Comparison of ENCODE assay signal across 13 cellular contexts in the genomic region with DNA sequence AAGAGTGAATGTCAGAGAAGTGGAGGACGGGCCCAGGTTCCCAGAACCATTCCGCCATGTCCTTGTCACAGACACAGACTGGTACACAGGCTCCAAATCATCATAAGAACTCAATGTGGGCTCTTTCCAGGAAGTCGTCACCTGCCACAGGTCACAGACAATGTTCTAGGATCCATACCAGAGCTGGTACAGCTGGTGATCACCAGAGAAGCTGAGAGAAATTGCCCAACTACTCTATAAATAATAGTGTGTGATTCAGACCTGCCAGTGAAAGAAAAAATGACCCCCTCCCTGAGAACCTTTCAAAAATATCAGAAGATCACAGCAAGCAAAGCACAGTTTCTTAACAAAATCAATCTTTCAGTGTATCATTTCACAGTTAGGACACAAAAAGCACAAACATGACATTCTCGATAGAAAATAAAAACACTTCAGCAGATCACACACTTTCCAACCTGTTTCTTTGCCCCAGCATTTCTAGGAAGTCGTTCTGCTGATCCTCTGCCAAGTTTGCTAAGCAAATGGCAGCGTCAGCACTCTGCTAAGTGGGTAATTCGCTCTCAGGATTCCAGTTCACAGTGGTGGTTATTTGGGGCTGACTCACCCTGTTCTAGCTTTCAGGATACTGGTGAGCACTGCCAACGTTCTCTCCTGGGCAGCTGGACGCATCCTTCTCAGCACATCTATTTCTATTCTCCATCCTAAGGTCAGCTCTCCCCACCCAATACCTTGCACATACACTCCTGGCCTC.
A peak's percentile ranks its signal among the peaks of the same experiment; 100 is the strongest.
DNase-seq lines count a peak whose midpoint lies in the region; ATAC-seq and TF ChIP-seq lines count a peak whose summit lies in the region.
"Had no signal": no experiment of that assay in that cellular context is flagged by ENCODE, and none has a peak within 500 bp of the region (broad histone marks: within the 10 kb centered on the region; RNA-seq: fewer than 3 reads in every experiment).

No MANE protein-coding gene starts in this region.

- H3K27me3 Mint-ChIP-seq in MCF 10A (ENCODE audit: insufficient read depth, unreplicated experiment) = no peaks in the 10 kb centered on the region

- H3K4me1 Mint-ChIP-seq in MCF 10A (ENCODE audit: insufficient read depth, unreplicated experiment) = peaks cover 23% of the 10 kb centered on the region

- intact Hi-C loops in MCF 10A (cut with micrococcal nuclease) = no loop called here
- intact Hi-C loops in mammary epithelial cell (cut with micrococcal nuclease) = no loop called here
- intact Hi-C loops in uterus (cut with DNase I; ENCODE audit: low total_unique reads) = no loop called here

- H3K79me2 ChIP-seq in mammary epithelial cell (ENCODE audit: insufficient read depth, low read length) = no peaks in the 10 kb centered on the region

- in situ Hi-C loops in mammary epithelial cell (cut with MboI; ENCODE audit: low sequenced_read_pairs in 2 of 2) = no loop called here

- H3K4me3 ChIP-seq in mammary epithelial cell (replicated peaks in 1 of 3; ENCODE audit: insufficient read depth in 1 of 3, low read depth in 2 of 3, low read length in 3 of 3) (no peak overlapping the region), uterus (no peak overlapping the region)
- H3K4me3 ChIP-seq: tibial nerve had no signal

- H3K36me3 ChIP-seq in mammary epithelial cell (ENCODE audit: insufficient read depth, low read length) (no peaks in the 10 kb centered on the region), uterus (no peaks in the 10 kb centered on the region)
- H3K36me3 ChIP-seq: tibial nerve had no signal

- H3K27ac Mint-ChIP-seq in MCF 10A (ENCODE audit: low read depth, unreplicated experiment) = peak overlapping the region; percentile 24

- BruUV-seq in MCF 10A (replicated peaks; lab: Mats Ljungman, UMichigan) (no TSS peak), mammary epithelial cell (replicated peaks; lab: Mats Ljungman, UMichigan) (no TSS peak)

- ATAC-seq in left lobe of liver = peak; percentile 29

- no peak for TF ChIP-seq POLR2A in uterus (IDR thresholded peaks at IDR 0.05)

- no peaks in the 10 kb centered on the region for H3K36me3 Mint-ChIP-seq in MCF 10A (ENCODE audit: insufficient read depth, unreplicated experiment)

- H3K9me3 ChIP-seq in mammary epithelial cell (replicated peaks; ENCODE audit: insufficient read depth, low read length) = peaks cover 13% of the 10 kb centered on the region
- no peaks in the 10 kb centered on the region for H3K9me3 ChIP-seq in uterus
- H3K9me3 ChIP-seq: tibial nerve had no signal

- DNase-seq in MCF 10A (ENCODE audit: unreplicated experiment) (peak; percentile 87), mammary epithelial cell (no peak), RKO (ENCODE audit: low spot score) (peak; percentile 28), left lobe of liver (ENCODE audit: low spot score) (peak; percentile 23), uterus (peak; percentile 30 to 49), NCI-H526 (lab: John Stamatoyannopoulos, UW) (no peak), NCI-H2081 treated with DMSO at 0.1 percent for 48 hours (lab: John Stamatoyannopoulos, UW) (no peak)
- no peak for DNase-seq in activated CD4-positive, CD25-positive, alpha-beta regulatory T cell treated with anti-CD3 and anti-CD28 coated beads, Interleukin-2, amount 50 U/mL, for 72 hours
- DNase-seq: activated CD4-positive, alpha-beta T cell treated with anti-CD3 and anti-CD28 coated beads for 48 hours; activated gamma-delta T cell; GDM1; NCI-H524 had no signal

- CTCF ChIA-PET in MCF 10A (lab: Yijun Ruan, JAX) = interaction anchor here (0.6 to 1.2 kb wide), 4 partner anchors 34 to 382 kb away, joined by 3 to 6 read pairs (median 6); no protein-coding TSS in a partner anchor
- CTCF ChIA-PET in mammary epithelial cell (lab: Charles Lee; ENCODE audit: low non-redundant PET) = no interaction called here

- no peaks in the 10 kb centered on the region for H4K20me1 ChIP-seq in mammary epithelial cell (ENCODE audit: insufficient read depth, low read length)

- dilution Hi-C loops in mammary epithelial cell (cut with HindIII; ENCODE audit: low sequenced_read_pairs) = no loop called here

- H3K27ac ChIP-seq in mammary epithelial cell (ENCODE audit: insufficient read depth, low read depth, low read length) (no peak overlapping the region), uterus (no peak overlapping the region)
- H3K27ac ChIP-seq: tibial nerve had no signal

- WGBS in mammary epithelial cell (ENCODE audit: low coverage, missing lambda C conversion rate) = 19% methylated on average over 9 of the region's 9 CpGs

- no peaks in the 10 kb centered on the region for H3K27me3 ChIP-seq in mammary epithelial cell (ENCODE audit: insufficient read depth, low read length)
- no peaks in the 10 kb centered on the region for H3K27me3 ChIP-seq in uterus
- H3K27me3 ChIP-seq: tibial nerve had no signal

- no peaks in the 10 kb centered on the region for H3K9me3 Mint-ChIP-seq in MCF 10A (ENCODE audit: unreplicated experiment)

- no peak overlapping the region for H3K4me2 ChIP-seq in mammary epithelial cell (ENCODE audit: insufficient read depth, low read depth, low read length)

- TF ChIP-seq CTCF in MCF 10A (IDR thresholded peaks at IDR 0.05; ENCODE audit: unreplicated experiment) (no peak), mammary epithelial cell (conservative IDR thresholded peaks at IDR 0.05 in 1 of 2, IDR thresholded peaks at IDR 0.05 in 1 of 2; ENCODE audit: extremely low read depth in 1 of 2, insufficient read depth in 1 of 2, low read depth in 1 of 2, low read length in 2 of 2) (no peak), uterus (IDR thresholded peaks at IDR 0.05) (no peak)

- H3K9ac ChIP-seq in mammary epithelial cell (ENCODE audit: insufficient read depth, low read length) = no peak overlapping the region

- peak overlapping the region; percentile 35 for H3K4me3 Mint-ChIP-seq in MCF 10A (ENCODE audit: unreplicated experiment)

- no peak overlapping the region for H2AFZ ChIP-seq in mammary epithelial cell (ENCODE audit: low read depth, low read length)

- H3K4me1 ChIP-seq in mammary epithelial cell (ENCODE audit: insufficient read depth, low read length) (no peaks in the 10 kb centered on the region), uterus (no peaks in the 10 kb centered on the region)

- POLR2A ChIA-PET in MCF 10A (lab: Yijun Ruan, JAX) = interaction anchor here (0.5 to 1.5 kb wide), 8 partner anchors 10 to 1201 kb away, joined by 3 to 9 read pairs (median 3); no protein-coding TSS in a partner anchor

Comparison
In these comparisons a context has a peak if more than half of its experiments do, and no peak if none do; other contexts are left out.
1. DNase-seq: peak in MCF 10A (single experiment), RKO (single experiment), left lobe of liver (single experiment) and uterus (2 of 2); none in mammary epithelial cell (single experiment), NCI-H526 (0 of 2), NCI-H2081 treated with DMSO at 0.1 percent for 48 hours (single experiment) and activated CD4-positive, CD25-positive, alpha-beta regulatory T cell treated with anti-CD3 and anti-CD28 coated beads, Interleukin-2, amount 50 U/mL, for 72 hours (single experiment).